Comparison of ENCODE assay signal across 22 cellular contexts in genomic region chr10:81784111-81784597, GRCh38.
DNase-seq lines count a peak whose midpoint lies in the region; ATAC-seq and TF ChIP-seq lines count a peak whose summit lies in the region.
"Had no signal": no experiment of that assay in that cellular context is flagged by ENCODE, and none has a peak within 500 bp of the region (broad histone marks: within the 10 kb centered on the region; RNA-seq: fewer than 3 reads in every experiment).

No MANE protein-coding gene starts in this region.

- H3K9me3 ChIP-seq in heart right ventricle (peaks cover 0 to 44% (median 0%) of the 10 kb centered on the region in 11 donors), upper lobe of left lung (peaks cover 0 to 10% (median 0%) of the 10 kb centered on the region in 4 donors), BE2C (no peaks in the 10 kb centered on the region), transverse colon (no peaks in the 10 kb centered on the region), MG63 (no peaks in the 10 kb centered on the region)

- H3K9me3 Mint-ChIP-seq in chondrocyte (ENCODE audit: low read depth): peaks cover 29% of the 10 kb centered on the region

- no peak for TF ChIP-seq POLR2A in upper lobe of left lung (IDR thresholded peaks at IDR 0.05)
- no peak for TF ChIP-seq POLR2A in transverse colon (IDR thresholded peaks at IDR 0.05)

- no peak for TF ChIP-seq EP300 in upper lobe of left lung (IDR thresholded peaks at IDR 0.05)
- TF ChIP-seq EP300 in transverse colon (IDR thresholded peaks at IDR 0.05; ENCODE audit: low read depth): no peak

- H3K4me1 Mint-ChIP-seq in chondrocyte (ENCODE audit: low read depth): no peaks in the 10 kb centered on the region
- H3K4me1 Mint-ChIP-seq: B cell; CD14-positive monocyte; CD8-positive, alpha-beta memory T cell; H9 had no signal

- DNase-seq in left cardiac atrium (peak; percentile 13), heart right ventricle (no peak), chondrocyte (ENCODE audit: low spot score) (peak; percentile 91), posterior vena cava (ENCODE audit: low spot score) (peak; percentile 76), upper lobe of left lung (peak in 1 of 2 donors; percentile 65), BE2C (no peak), transverse colon (no peak), MG63 (no peak)
- DNase-seq: CD4-positive, alpha-beta T cell; CD8-positive, alpha-beta memory T cell; DMS 273 treated with DMSO at 0.1 percent for 48 hours; DMS79; EL; GDM1; GM23248; H9 had no signal

- no peak overlapping the region for H3K4me3 Mint-ChIP-seq in chondrocyte (ENCODE audit: unreplicated experiment)
- H3K4me3 Mint-ChIP-seq: B cell; CD14-positive monocyte; CD4-positive, alpha-beta T cell; CD8-positive, alpha-beta memory T cell; H9 had no signal

- in situ Hi-C loops in transverse colon (cut with MboI; ENCODE audit: low pct_ligation_motif_present in 1 of 4, low pct_unique_long_range_greater_than_20kb in 1 of 4, low sequenced_read_pairs in 3 of 4): no loop called here

- no peak for TF ChIP-seq CTCF in heart right ventricle (IDR thresholded peaks at IDR 0.05)
- TF ChIP-seq CTCF in chondrocyte (IDR thresholded peaks at IDR 0.05): no peak
- TF ChIP-seq CTCF in upper lobe of left lung (IDR thresholded peaks at IDR 0.05): no peak
- TF ChIP-seq CTCF in BE2C (IDR thresholded peaks at IDR 0.05; ENCODE audit: low read depth, low read length): no peak
- TF ChIP-seq CTCF in transverse colon (IDR thresholded peaks at IDR 0.05): no peak

- no peaks in the 10 kb centered on the region for H3K4me1 ChIP-seq in heart right ventricle
- no peaks in the 10 kb centered on the region for H3K4me1 ChIP-seq in upper lobe of left lung
- H3K4me1 ChIP-seq in BE2C: no peaks in the 10 kb centered on the region
- no peaks in the 10 kb centered on the region for H3K4me1 ChIP-seq in transverse colon
- H3K4me1 ChIP-seq: BLaER1 treated with 17β-estradiol and CSF1 and Interleukin-3, amounts not matched to agents 10 nM and 100 nM had no signal

- H3K27ac Mint-ChIP-seq in chondrocyte (ENCODE audit: unreplicated experiment): no peak overlapping the region
- H3K27ac Mint-ChIP-seq: B cell; CD4-positive, alpha-beta T cell; CD8-positive, alpha-beta memory T cell; H9 had no signal

- H3K36me3 Mint-ChIP-seq in chondrocyte (ENCODE audit: low read depth): no peaks in the 10 kb centered on the region
- H3K36me3 Mint-ChIP-seq: CD14-positive monocyte; CD8-positive, alpha-beta memory T cell had no signal

- no peaks in the 10 kb centered on the region for H3K27me3 Mint-ChIP-seq in chondrocyte (ENCODE audit: low read depth)
- H3K27me3 Mint-ChIP-seq: B cell; CD4-positive, alpha-beta T cell; CD8-positive, alpha-beta memory T cell had no signal

- H3K27me3 ChIP-seq in heart right ventricle (no peaks in the 10 kb centered on the region), upper lobe of left lung (no peaks in the 10 kb centered on the region), BE2C (no peaks in the 10 kb centered on the region), transverse colon (no peaks in the 10 kb centered on the region), MG63 (no peaks in the 10 kb centered on the region)
- H3K27me3 ChIP-seq: BLaER1 treated with 17β-estradiol and CSF1 and Interleukin-3, amounts not matched to agents 10 nM and 100 nM had no signal

- WGBS in heart right ventricle, 2 donors: 89 to 91% methylated on average over 28 to 31 of the region's 31 CpGs
- WGBS in upper lobe of left lung, 2 donors: 92 to 94% methylated on average over 14 to 31 of the region's 31 CpGs
- 95% methylated on average over 17 of the region's 31 CpGs; no CpG with 5 or more reads in 1 of the 2 donors for WGBS in transverse colon (ENCODE audit: low coverage in 1 of 2), 2 donors

- H3K4me3 ChIP-seq in heart right ventricle: no peak overlapping the region
- H3K4me3 ChIP-seq in upper lobe of left lung: no peak overlapping the region
- no peak overlapping the region for H3K4me3 ChIP-seq in BE2C (ENCODE audit: low read depth, low read length)
- H3K4me3 ChIP-seq in transverse colon: no peak overlapping the region
- no peak overlapping the region for H3K4me3 ChIP-seq in MG63
- H3K4me3 ChIP-seq: BLaER1 treated with 17β-estradiol and CSF1 and Interleukin-3, amounts not matched to agents 10 nM and 100 nM; GM12878; GM23248 had no signal

- H3K27ac ChIP-seq in heart right ventricle (no peak overlapping the region), upper lobe of left lung (no peak overlapping the region), transverse colon (no peak overlapping the region)
- H3K27ac ChIP-seq: 22Rv1; BLaER1 treated with 17β-estradiol and CSF1 and Interleukin-3, amounts not matched to agents 10 nM and 100 nM; GM23248 had no signal

- intact Hi-C loops in left cardiac atrium (cut with DNase I) (no loop called here), heart right ventricle (cut with DNase I) (no loop called here), posterior vena cava (cut with DNase I) (no loop called here), transverse colon (cut with DNase I; ENCODE audit: low total_unique reads) (no loop called here)

- H3K36me3 ChIP-seq in heart right ventricle: no peaks in the 10 kb centered on the region
- H3K36me3 ChIP-seq in upper lobe of left lung: no peaks in the 10 kb centered on the region
- no peaks in the 10 kb centered on the region for H3K36me3 ChIP-seq in BE2C
- no peaks in the 10 kb centered on the region for H3K36me3 ChIP-seq in transverse colon
- no peaks in the 10 kb centered on the region for H3K36me3 ChIP-seq in MG63
- H3K36me3 ChIP-seq: BLaER1 treated with 17β-estradiol and CSF1 and Interleukin-3, amounts not matched to agents 10 nM and 100 nM had no signal

- ATAC-seq in left cardiac atrium: no peak
- no peak for ATAC-seq in heart right ventricle
- ATAC-seq in upper lobe of left lung (ENCODE audit: low FRiP score in 2 of 2): peak; percentile 17 to 46
- ATAC-seq: GM12878, HCT116 had no signal

Comparison
In these comparisons a context has a peak if more than half of its experiments do, and no peak if none do; other contexts are left out.
1. DNase-seq: peak in left cardiac atrium (single experiment), chondrocyte (single experiment) and posterior vena cava (single experiment); none in heart right ventricle (0 of 2), BE2C (single experiment), transverse colon (single experiment) and MG63 (single experiment).
2. ATAC-seq: peak in upper lobe of left lung (2 of 2); none in left cardiac atrium (0 of 2) and heart right ventricle (0 of 8).